1 cellular context compared by ENCODE assay signal in genomic region chr18:1047406-1047805, GRCh38.
TF ChIP-seq lines count a peak whose summit lies in the region.

No MANE protein-coding gene starts in this region.

TF ChIP-seq in GM23338, 12 proteins besides CTCF, POLR2A, EP300 and RAD21 (continued from another document):
- TF ChIP-seq ZNF462 (CRISPR knock-in tag; IDR thresholded peaks at IDR 0.05): no peak
- no peak for TF ChIP-seq NANOG (IDR thresholded peaks at IDR 0.05; ENCODE audit: borderline replicate concordance)
- TF ChIP-seq ZNF331 (CRISPR knock-in tag; IDR thresholded peaks at IDR 0.05; ENCODE audit: low read depth): no peak
- no peak for TF ChIP-seq EZH2phosphoT487 (IDR thresholded peaks at IDR 0.05; ENCODE audit: unreplicated experiment)
- no peak for TF ChIP-seq ZNF114 (CRISPR knock-in tag; IDR thresholded peaks at IDR 0.05)
- no peak for TF ChIP-seq STAT1 (IDR thresholded peaks at IDR 0.05; ENCODE audit: unreplicated experiment)
- no peak for TF ChIP-seq POLR2AphosphoS5 (IDR thresholded peaks at IDR 0.05; ENCODE audit: low read depth)
- TF ChIP-seq EZH2 (IDR thresholded peaks at IDR 0.05; ENCODE audit: low read depth, unreplicated experiment): no peak
- TF ChIP-seq REST (IDR thresholded peaks at IDR 0.05; ENCODE audit: unreplicated experiment): no peak
